In the genomic region with DNA sequence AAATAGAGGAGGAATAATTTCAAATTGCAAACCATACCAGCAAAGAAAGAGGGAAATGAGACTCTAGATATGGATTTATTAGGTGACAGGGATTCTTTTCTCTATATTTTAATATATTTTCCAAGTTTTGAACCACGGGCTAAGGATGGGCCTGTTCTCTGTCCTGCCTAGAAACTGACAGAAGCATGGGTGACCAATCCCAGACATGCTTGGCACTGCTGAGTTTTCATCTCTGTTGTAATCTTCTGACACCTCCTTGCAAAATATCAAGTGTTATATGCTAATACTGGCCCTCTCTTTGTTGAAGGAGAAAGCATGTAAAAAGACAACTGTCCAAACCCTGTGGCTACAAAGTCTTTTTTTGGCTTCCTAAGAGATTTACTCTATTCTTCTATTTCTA, we compare ENCODE assay signal across 2 cellular contexts.
A peak's percentile ranks its signal among the peaks of the same experiment; 100 is the strongest.
TF ChIP-seq lines count a peak whose summit lies in the region.

No MANE protein-coding gene starts in this region.

TF ChIP-seq in SK-N-SH, 30 proteins besides CTCF, POLR2A, EP300 and RAD21:
- TF ChIP-seq RFX5 (IDR thresholded peaks at IDR 0.05; ENCODE audit: low read length): peak; percentile 95
- TF ChIP-seq GATA2 (CRISPR knock-in tag; IDR thresholded peaks at IDR 0.05): no peak
- TF ChIP-seq, protein P1, sequence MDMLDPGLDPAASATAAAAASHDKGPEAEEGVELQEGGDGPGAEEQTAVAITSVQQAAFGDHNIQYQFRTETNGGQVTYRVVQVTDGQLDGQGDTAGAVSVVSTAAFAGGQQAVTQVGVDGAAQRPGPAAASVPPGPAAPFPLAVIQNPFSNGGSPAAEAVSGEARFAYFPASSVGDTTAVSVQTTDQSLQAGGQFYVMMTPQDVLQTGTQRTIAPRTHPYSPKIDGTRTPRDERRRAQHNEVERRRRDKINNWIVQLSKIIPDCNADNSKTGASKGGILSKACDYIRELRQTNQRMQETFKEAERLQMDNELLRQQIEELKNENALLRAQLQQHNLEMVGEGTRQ (IDR thresholded peaks at IDR 0.05; ENCODE audit: borderline replicate concordance, low read depth, low read length): no peak
- TF ChIP-seq RCOR1 (IDR thresholded peaks at IDR 0.05; ENCODE audit: low read length): no peak
- TF ChIP-seq, protein P2, sequence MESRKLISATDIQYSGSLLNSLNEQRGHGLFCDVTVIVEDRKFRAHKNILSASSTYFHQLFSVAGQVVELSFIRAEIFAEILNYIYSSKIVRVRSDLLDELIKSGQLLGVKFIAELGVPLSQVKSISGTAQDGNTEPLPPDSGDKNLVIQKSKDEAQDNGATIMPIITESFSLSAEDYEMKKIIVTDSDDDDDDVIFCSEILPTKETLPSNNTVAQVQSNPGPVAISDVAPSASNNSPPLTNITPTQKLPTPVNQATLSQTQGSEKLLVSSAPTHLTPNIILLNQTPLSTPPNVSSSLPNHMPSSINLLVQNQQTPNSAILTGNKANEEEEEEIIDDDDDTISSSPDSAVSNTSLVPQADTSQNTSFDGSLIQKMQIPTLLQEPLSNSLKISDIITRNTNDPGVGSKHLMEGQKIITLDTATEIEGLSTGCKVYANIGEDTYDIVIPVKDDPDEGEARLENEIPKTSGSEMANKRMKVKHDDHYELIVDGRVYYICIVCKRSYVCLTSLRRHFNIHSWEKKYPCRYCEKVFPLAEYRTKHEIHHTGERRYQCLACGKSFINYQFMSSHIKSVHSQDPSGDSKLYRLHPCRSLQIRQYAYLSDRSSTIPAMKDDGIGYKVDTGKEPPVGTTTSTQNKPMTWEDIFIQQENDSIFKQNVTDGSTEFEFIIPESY (IDR thresholded peaks at IDR 0.05; ENCODE audit: borderline replicate concordance, low read depth): no peak

TF ChIP-seq in H1, 55 proteins besides CTCF, POLR2A, EP300 and RAD21:
- no peak for TF ChIP-seq RNF2 (IDR thresholded peaks at IDR 0.05; ENCODE audit: borderline replicate concordance, low read depth, low read length, missing control alignments, poor library complexity, severe bottlenecking)
- no peak for TF ChIP-seq GTF2F1 (IDR thresholded peaks at IDR 0.05; ENCODE audit: borderline replicate concordance, low read depth, low read length)
- no peak for TF ChIP-seq SRF (IDR thresholded peaks at IDR 0.05; ENCODE audit: low read depth, low read length)
- peak; percentile 48; the same call in 1 of the 2 replicates for TF ChIP-seq RFX5 (IDR thresholded peaks at IDR 0.05; ENCODE audit: borderline replicate concordance, low read depth, low read length)
- no peak for TF ChIP-seq CHD1 (IDR thresholded peaks at IDR 0.05; ENCODE audit: low read depth, low read length)
